10 cellular contexts compared by ENCODE assay signal in the genomic region with DNA sequence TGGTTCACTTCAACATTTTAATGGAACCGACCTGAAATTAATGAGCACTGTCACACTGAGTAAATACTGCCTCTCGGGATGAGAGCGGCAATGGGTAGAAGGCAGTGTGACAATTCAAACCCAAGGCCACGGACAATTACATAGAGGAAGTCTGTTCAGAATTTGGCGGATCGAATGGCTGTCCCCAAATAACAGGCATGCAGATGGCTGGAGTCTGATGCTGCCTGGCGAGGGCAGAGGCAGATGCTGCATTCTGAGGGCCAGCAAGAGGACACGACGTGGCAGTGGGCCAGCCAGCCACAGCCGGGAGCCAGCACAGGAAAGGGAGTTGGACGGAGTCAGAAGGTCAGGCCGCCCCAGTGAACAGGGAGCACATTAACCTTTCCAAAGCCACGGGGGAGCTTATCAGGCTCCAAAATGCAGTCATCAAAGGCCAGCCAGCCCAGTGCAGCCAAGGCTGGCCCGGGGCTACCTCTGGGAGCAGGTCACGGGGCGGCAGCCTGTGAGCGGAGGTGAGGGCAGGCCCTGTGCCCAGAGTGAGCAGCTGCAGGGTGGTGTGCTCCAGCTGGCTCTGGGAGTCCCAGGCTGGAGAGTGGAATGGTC.
DNase-seq lines count a peak whose midpoint lies in the region; ATAC-seq and TF ChIP-seq lines count a peak whose summit lies in the region.
"Had no signal": no experiment of that assay in that cellular context is flagged by ENCODE, and none has a peak within 500 bp of the region (broad histone marks: within the 10 kb centered on the region; RNA-seq: fewer than 3 reads in every experiment).

No MANE protein-coding gene starts in this region.

- H4K91ac ChIP-seq in H9 (ENCODE audit: insufficient read length, low read depth, low read length) = no peak overlapping the region

- H3K9me3 Mint-ChIP-seq in H9 (peaks cover 0 to 3% of the 10 kb centered on the region in 2 experiments; a peak in 2 of 5 replicates), chondrocyte (ENCODE audit: low read depth) (no peaks in the 10 kb centered on the region)
- H3K9me3 Mint-ChIP-seq: natural killer cell treated with Interleukin-12 subunit alpha and Interleukin-12 subunit beta and Interleukin-15 and Interleukin-18, amount 100 ng/mL, for 72 hours had no signal

- DNase-seq in H9 (no peak), chondrocyte (ENCODE audit: low spot score) (no peak), lung (ENCODE audit: low spot score) (peak; percentile 45), ecto neural progenitor cell (ENCODE audit: low spot score) (no peak), LoVo (ENCODE audit: low spot score) (no peak)
- DNase-seq: NCI-H345 had no signal

- H3K9me3 ChIP-seq in H9 (ENCODE audit: control insufficient read depth, low read depth, low read length) = no peaks in the 10 kb centered on the region
- peaks cover 0 to 3% of the 10 kb centered on the region in 2 donors for H3K9me3 ChIP-seq in lung (ENCODE audit: control insufficient read depth in 2 of 2, insufficient read depth in 1 of 2, low read length in 1 of 2)
- H3K9me3 ChIP-seq in subcutaneous abdominal adipose tissue (ENCODE audit: control insufficient read depth in 5 of 5, low read length in 5 of 5) = peaks cover 0 to 7% (median 0%) of the 10 kb centered on the region in 5 donors

- H3K9ac ChIP-seq in H9 (ENCODE audit: extremely low read depth, insufficient read length, low read length) (no peak overlapping the region), subcutaneous abdominal adipose tissue (ENCODE audit: low read length in 5 of 5) (peak overlapping the region in 2 of 5 donors; percentile 31 to 37)

- H3K4me1 ChIP-seq in H9 (ENCODE audit: insufficient read depth, low read length) (no peaks in the 10 kb centered on the region), lung (ENCODE audit: control insufficient read depth in 2 of 2, insufficient read depth in 2 of 2, low read length in 2 of 2) (peaks cover 0 to 6% of the 10 kb centered on the region in 2 donors), subcutaneous abdominal adipose tissue (ENCODE audit: control insufficient read depth in 5 of 5, insufficient read depth in 5 of 5, low read length in 5 of 5) (peaks cover 7 to 42% (median 20%) of the 10 kb centered on the region in 5 donors)

- H3K27me3 Mint-ChIP-seq in H9 (ENCODE audit: low read depth) (no peaks in the 10 kb centered on the region), chondrocyte (ENCODE audit: low read depth) (no peaks in the 10 kb centered on the region)

- no peaks in the 10 kb centered on the region for H3K23me2 ChIP-seq in H9 (ENCODE audit: insufficient read length, low read depth, low read length, poor library complexity, severe bottlenecking)

- no peak overlapping the region for H3K23ac ChIP-seq in H9 (ENCODE audit: insufficient read length, low read depth, low read length)

- H3K18ac ChIP-seq in H9 (ENCODE audit: insufficient read length, low read depth, low read length) = no peak overlapping the region

- no peak overlapping the region for H2BK120ac ChIP-seq in H9 (ENCODE audit: low read depth, low read length, poor library complexity, severe bottlenecking)

- H3K27ac ChIP-seq in H9 (ENCODE audit: insufficient read length, low read depth, low read length) = no peak overlapping the region
- peak overlapping the region in 1 of 2 donors; percentile 70 for H3K27ac ChIP-seq in lung (ENCODE audit: low read depth in 1 of 2, low read length in 1 of 2)
- peak overlapping the region; percentile 79 for H3K27ac ChIP-seq in subcutaneous abdominal adipose tissue (ENCODE audit: low read depth, low read length)

- peak overlapping the region; percentile 15; the same call in 1 of the 2 replicates for H3K14ac ChIP-seq in H9 (ENCODE audit: insufficient read depth, low read length)

- no peak overlapping the region for H3K4ac ChIP-seq in H9 (ENCODE audit: low read depth, low read length)

- no peak overlapping the region for H2BK5ac ChIP-seq in H9 (ENCODE audit: insufficient read length, low read length)

- no CpG with 5 or more reads among the region's 17 CpGs for WGBS in H9 (ENCODE audit: extremely low coverage, insufficient read length, low lambda C conversion rate)
- WGBS in lung, 2 donors = 58 to 79% methylated on average over 17 of the region's 17 CpGs

- H3K4me1 Mint-ChIP-seq in H9 = peaks cover 0 to 10% of the 10 kb centered on the region in 2 experiments; a peak in 1 of 4 replicates
- H3K4me1 Mint-ChIP-seq in chondrocyte (ENCODE audit: low read depth) = peaks cover 33% of the 10 kb centered on the region

- no peak overlapping the region for H3K56ac ChIP-seq in H9 (ENCODE audit: insufficient read length, low read depth, low read length)

- H4K5ac ChIP-seq in H9 (ENCODE audit: insufficient read length, low read depth, low read length) = no peak overlapping the region

- no peak overlapping the region for H2AFZ ChIP-seq in H9 (ENCODE audit: low read length)

- H3K36me3 ChIP-seq in lung (ENCODE audit: control insufficient read depth in 2 of 2, insufficient read depth in 2 of 2, low read length in 2 of 2) (no peaks in the 10 kb centered on the region), subcutaneous abdominal adipose tissue (ENCODE audit: control insufficient read depth in 5 of 5, insufficient read depth in 5 of 5, low read length in 5 of 5) (no peaks in the 10 kb centered on the region)

- H2BK12ac ChIP-seq in H9 (ENCODE audit: insufficient read length, low read depth, low read length) = no peak overlapping the region

- H2BK15ac ChIP-seq in H9 (ENCODE audit: low read depth, low read length) = no peak overlapping the region

- H3K4me2 ChIP-seq in H9 (ENCODE audit: insufficient read depth, insufficient read length, low read length) = no peak overlapping the region

- no peak overlapping the region for H4K8ac ChIP-seq in H9 (replicated peaks; ENCODE audit: insufficient read length, low read depth, low read length)

- H2BK20ac ChIP-seq in H9 (ENCODE audit: low read depth, low read length, poor library complexity, severe bottlenecking) = no peak overlapping the region

- no peak overlapping the region for H3T11ph ChIP-seq in H9 (ENCODE audit: low read length)

- ATAC-seq in lung (ENCODE audit: insufficient read depth, low FRiP score) (peak; percentile 27), HG03354 (IDR thresholded peaks at IDR 0.05; ENCODE audit: poor library complexity, severe bottlenecking, unreplicated experiment) (no peak), GM18520 (IDR thresholded peaks at IDR 0.05; ENCODE audit: unreplicated experiment) (no peak)

- H2AK5ac ChIP-seq in H9 (ENCODE audit: insufficient read length, low read length) = no peak overlapping the region

- H3K79me2 ChIP-seq in H9 (ENCODE audit: insufficient read depth, low read length) = no peaks in the 10 kb centered on the region

- H3K36me3 Mint-ChIP-seq in H9 (ENCODE audit: insufficient read depth in 1 of 3, low read depth in 3 of 3) (no peaks in the 10 kb centered on the region), chondrocyte (ENCODE audit: low read depth) (peaks cover 9% of the 10 kb centered on the region)
- H3K36me3 Mint-ChIP-seq: natural killer cell treated with Interleukin-12 subunit alpha and Interleukin-12 subunit beta and Interleukin-15 and Interleukin-18, amount 100 ng/mL, for 72 hours had no signal

- H3K79me1 ChIP-seq in H9 (ENCODE audit: insufficient read depth, low read depth, low read length, poor library complexity, severe bottlenecking) = no peaks in the 10 kb centered on the region

- TF ChIP-seq CTCF in H9 (conservative IDR thresholded peaks at IDR 0.05) = no peak
- TF ChIP-seq CTCF in chondrocyte (IDR thresholded peaks at IDR 0.05) = no peak
- TF ChIP-seq CTCF in lung (IDR thresholded peaks at IDR 0.05; ENCODE audit: control extremely low read depth, extremely low read depth) = no peak

- H3K27ac Mint-ChIP-seq in H9 (peak overlapping the region in 1 of 3 experiments; percentile 83; a peak in 3 of 7 replicates), chondrocyte (ENCODE audit: unreplicated experiment) (peak overlapping the region; percentile 82)
- H3K27ac Mint-ChIP-seq: natural killer cell treated with Interleukin-12 subunit alpha and Interleukin-12 subunit beta and Interleukin-15 and Interleukin-18, amount 100 ng/mL, for 72 hours had no signal

- H4K20me1 ChIP-seq in H9 (ENCODE audit: control insufficient read depth, insufficient read depth, insufficient read length) = no peaks in the 10 kb centered on the region

- H3K27me3 ChIP-seq in H9 (ENCODE audit: insufficient read depth, low read length) (no peaks in the 10 kb centered on the region), lung (ENCODE audit: control insufficient read depth, insufficient read depth) (no peaks in the 10 kb centered on the region), subcutaneous abdominal adipose tissue (ENCODE audit: control insufficient read depth in 5 of 5, insufficient read depth in 4 of 5, low read length in 5 of 5) (no peaks in the 10 kb centered on the region)

- no peak overlapping the region for H3K4me3 Mint-ChIP-seq in H9
- no peak overlapping the region for H3K4me3 Mint-ChIP-seq in chondrocyte (ENCODE audit: unreplicated experiment)
- H3K4me3 Mint-ChIP-seq: natural killer cell treated with Interleukin-12 subunit alpha and Interleukin-12 subunit beta and Interleukin-15 and Interleukin-18, amount 100 ng/mL, for 72 hours had no signal

- H3K4me3 ChIP-seq in lung (no peak overlapping the region), subcutaneous abdominal adipose tissue (ENCODE audit: low read depth in 1 of 5, low read length in 5 of 5) (peak overlapping the region in 1 of 5 donors; percentile 38)
